27 cellular contexts compared by ENCODE assay signal in genomic region chr15:81835731-81836130, GRCh38.
DNase-seq lines count a peak whose midpoint lies in the region; ATAC-seq, FAIRE-seq and TF ChIP-seq lines count a peak whose summit lies in the region.
"Had no signal": no experiment of that assay in that cellular context is flagged by ENCODE, and none has a peak within 500 bp of the region (broad histone marks: within the 10 kb centered on the region; RNA-seq: fewer than 3 reads in every experiment).

No MANE protein-coding gene starts in this region.

- no peak overlapping the region for H3K9ac ChIP-seq in HepG2 (ENCODE audit: insufficient read depth, low read depth, low read length)
- H3K9ac ChIP-seq: BLaER1 treated with 17β-estradiol and CSF1 and Interleukin-3, amounts not matched to agents 10 nM and 100 nM had no signal

- ATAC-seq in HepG2 (no peak), right lobe of liver (no peak), HG02884 (IDR thresholded peaks at IDR 0.05; ENCODE audit: unreplicated experiment) (no peak), HG03175 (IDR thresholded peaks at IDR 0.05; ENCODE audit: unreplicated experiment) (no peak)
- ATAC-seq: A549 had no signal

- FAIRE-seq in HepG2 (lab: Jason Lieb, UNC) (no peak), colon (lab: Jason Lieb, UNC) (peak; percentile 68), islet of Langerhans (lab: Jason Lieb, UNC) (peak; percentile 41)
- FAIRE-seq: D721Med, GM12891, GM18507, H54 had no signal

- H3K4me1 ChIP-seq in HepG2 (ENCODE audit: insufficient read depth, low read length) (no peaks in the 10 kb centered on the region), right lobe of liver (no peaks in the 10 kb centered on the region)
- H3K4me1 ChIP-seq: A549; BE2C; BLaER1 treated with 17β-estradiol and CSF1 and Interleukin-3, amounts not matched to agents 10 nM and 100 nM; HAP-1 had no signal

- TF ChIP-seq EP300 in HepG2 (IDR thresholded peaks at IDR 0.05; ENCODE audit: low read depth in 2 of 2, low read length in 2 of 2) (no peak), HepG2 (CRISPR knock-in tag; IDR thresholded peaks at IDR 0.05; ENCODE audit: borderline replicate concordance) (no peak)

- H3K27me3 ChIP-seq in HepG2 (ENCODE audit: control insufficient read depth in 1 of 2, insufficient read depth in 2 of 2, low read length in 2 of 2) (no peaks in the 10 kb centered on the region), right lobe of liver (no peaks in the 10 kb centered on the region)
- H3K27me3 ChIP-seq: BE2C; BLaER1 treated with 17β-estradiol and CSF1 and Interleukin-3, amounts not matched to agents 10 nM and 100 nM had no signal

- in situ Hi-C loops in HepG2 (cut with HindIII; ENCODE audit: extremely low pct_ligation_motif_present, low pct_unique_long_range_greater_than_20kb): no loop called here

- H4K20me1 ChIP-seq in HepG2 (ENCODE audit: insufficient read depth, low read length): no peaks in the 10 kb centered on the region
- H4K20me1 ChIP-seq: BLaER1 treated with 17β-estradiol and CSF1 and Interleukin-3, amounts not matched to agents 10 nM and 100 nM had no signal

- H3K4me2 ChIP-seq in HepG2 (ENCODE audit: low read depth, low read length): no peak overlapping the region
- H3K4me2 ChIP-seq: A549; BLaER1 treated with 17β-estradiol and CSF1 and Interleukin-3, amounts not matched to agents 10 nM and 100 nM had no signal

- no peak for DNase-seq in HepG2 (ENCODE audit: low spot score)
- no peak for DNase-seq in right lobe of liver
- no peak for DNase-seq in stimulated activated naive CD4-positive, alpha-beta T cell (lab: John Stamatoyannopoulos, UW)
- no peak for DNase-seq in activated CD8-positive, alpha-beta memory T cell treated with anti-CD3 and anti-CD28 coated beads for 24 hours
- DNase-seq: ACHN; AML-193; BE2C; CD4-positive, alpha-beta T cell; CD8-positive, alpha-beta memory T cell; DMS 273 treated with DMSO at 0.1 percent for 48 hours; DMS79; EL; GF-D8; GOT3; HFFc6 had no signal

- TF ChIP-seq CTCF in HepG2 (CRISPR knock-in tag; IDR thresholded peaks at IDR 0.05) (no peak), right lobe of liver (IDR thresholded peaks at IDR 0.05) (no peak)

- H3K9me3 ChIP-seq in HepG2 (ENCODE audit: low read length) (no peaks in the 10 kb centered on the region), right lobe of liver (no peaks in the 10 kb centered on the region)
- H3K9me3 ChIP-seq: A549; BE2C; BLaER1 treated with 17β-estradiol and CSF1 and Interleukin-3, amounts not matched to agents 10 nM and 100 nM; HAP-1 had no signal

- POLR2A ChIA-PET in HepG2 (lab: Yijun Ruan, JAX): no interaction called here

- 4% methylated on average over 1 of the region's 1 CpG for WGBS in HepG2 (ENCODE audit: low lambda C conversion rate)
- 94% methylated on average over 1 of the region's 1 CpG for WGBS in right lobe of liver (ENCODE audit: insufficient coverage, low coverage, low lambda C conversion rate, missing lambda C conversion rate)

- H3K36me3 ChIP-seq in HepG2 (replicated peaks in 1 of 2; ENCODE audit: control insufficient read depth in 1 of 2, insufficient read depth in 2 of 2, low read length in 2 of 2) (no peaks in the 10 kb centered on the region), right lobe of liver (no peaks in the 10 kb centered on the region)
- H3K36me3 ChIP-seq: BE2C; BLaER1 treated with 17β-estradiol and CSF1 and Interleukin-3, amounts not matched to agents 10 nM and 100 nM; HAP-1 had no signal

- H3K27ac ChIP-seq in HepG2 (ENCODE audit: extremely low read length, insufficient read depth, low read length) (no peak overlapping the region), right lobe of liver (no peak overlapping the region)
- H3K27ac ChIP-seq: 22Rv1; A549; BLaER1 treated with 17β-estradiol and CSF1 and Interleukin-3, amounts not matched to agents 10 nM and 100 nM had no signal

- intact Hi-C loops in HepG2 (cut with micrococcal nuclease; ENCODE audit: unreplicated experiment): no loop called here
- intact Hi-C loops in right lobe of liver (cut with DNase I): no loop called here

- TF ChIP-seq POLR2A in HepG2 (IDR thresholded peaks at IDR 0.05; ENCODE audit: insufficient read depth in 1 of 2, low read depth in 2 of 2, low read length in 2 of 2): no peak
- no peak for TF ChIP-seq POLR2A in right lobe of liver (IDR thresholded peaks at IDR 0.05)

- CTCF ChIA-PET in HepG2 (lab: Yijun Ruan, JAX; ENCODE audit: low intra/inter-chr PET ratio, low total read pairs): no interaction called here

- no peak for TF ChIP-seq RAD21 in HepG2 (CRISPR knock-in tag; IDR thresholded peaks at IDR 0.05)

- no peak overlapping the region for H2AFZ ChIP-seq in HepG2 (ENCODE audit: low read length)

- H3K4me3 ChIP-seq in HepG2 (replicated peaks in 1 of 3; ENCODE audit: insufficient read depth in 1 of 3, low read depth in 2 of 3, low read length in 3 of 3) (no peak overlapping the region), right lobe of liver (no peak overlapping the region)
- H3K4me3 ChIP-seq: A549; BLaER1 treated with 17β-estradiol and CSF1 and Interleukin-3, amounts not matched to agents 10 nM and 100 nM; HAP-1 had no signal

- no TSS peak for BruUV-seq in HepG2 (replicated peaks; lab: Mats Ljungman, UMichigan)

- H3K79me2 ChIP-seq in HepG2 (ENCODE audit: insufficient read depth, low read length): no peaks in the 10 kb centered on the region

TF ChIP-seq in HepG2, 621 proteins besides CTCF, POLR2A, EP300 and RAD21:
- TF ChIP-seq BRD4 (CRISPR knock-in tag; IDR thresholded peaks at IDR 0.05) (no peak), MAFK (conservative IDR thresholded peaks at IDR 0.05 in 1 of 2, IDR thresholded peaks at IDR 0.05 in 1 of 2; ENCODE audit: low read length in 2 of 2) (peak; percentile 45 to 55; a peak in 2 of 4 replicates), MAFF (IDR thresholded peaks at IDR 0.05; ENCODE audit: low read depth, low read length) (0 out of 2 replicates have a peak, but pooled peaks have one; percentile 11), ZNF253 (CRISPR knock-in tag; IDR thresholded peaks at IDR 0.05; ENCODE audit: borderline replicate concordance) (no peak), NFKB2 (CRISPR knock-in tag; IDR thresholded peaks at IDR 0.05; ENCODE audit: borderline replicate concordance) (no peak), MYNN (CRISPR knock-in tag; IDR thresholded peaks at IDR 0.05; ENCODE audit: low read depth) (no peak), CBX2 (IDR thresholded peaks at IDR 0.05; ENCODE audit: low read depth, low read length) (no peak), CBX2 (CRISPR knock-in tag; IDR thresholded peaks at IDR 0.05; ENCODE audit: low read depth) (no peak), ZNF816 (CRISPR knock-in tag; IDR thresholded peaks at IDR 0.05; ENCODE audit: borderline replicate concordance) (no peak), ZNF101 (CRISPR knock-in tag; IDR thresholded peaks at IDR 0.05; ENCODE audit: borderline replicate concordance, low read depth) (no peak)
TF ChIP-seq in HepG2: peak in this region for 2.
